Comparison of ENCODE assay signal across 12 cellular contexts in the genomic region with DNA sequence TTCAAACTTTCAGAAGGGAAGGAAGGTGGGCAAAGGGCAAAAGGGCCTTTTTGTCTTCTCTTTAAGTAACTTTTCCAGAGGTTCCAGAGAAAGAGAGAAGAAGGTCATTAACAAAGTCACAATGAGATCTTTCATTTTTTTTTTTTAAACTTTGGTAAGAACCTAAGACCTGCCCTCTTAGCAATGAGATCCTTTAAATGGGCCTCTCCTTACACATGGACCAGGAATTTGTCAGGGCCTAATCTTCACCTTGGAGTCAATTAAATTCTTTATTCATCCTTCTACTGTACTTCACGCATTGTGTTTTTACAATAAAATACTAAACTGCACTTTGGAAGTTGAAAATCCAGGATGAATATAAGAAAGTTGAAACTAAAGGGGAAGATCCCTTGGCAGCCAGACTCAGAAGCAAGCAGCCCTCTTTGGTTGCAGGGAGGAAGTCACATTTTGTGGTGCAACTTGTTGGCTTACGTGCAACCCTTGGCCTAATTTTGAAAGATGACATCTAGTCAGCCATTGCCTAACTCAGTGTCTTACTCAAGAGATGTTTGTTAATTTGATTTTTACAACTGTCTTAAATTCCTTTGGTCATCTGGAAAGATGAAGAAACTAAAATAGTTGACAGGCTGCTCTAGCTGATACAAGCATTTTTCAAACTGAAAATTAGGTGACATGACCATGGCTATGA. TPM values are rescaled to one million over a fixed set of nuclear protein-coding genes. Genes with fewer than 3 reads are reported as not detected.
DNase-seq lines count a peak whose midpoint lies in the region; ATAC-seq and TF ChIP-seq lines count a peak whose summit lies in the region.
"Had no signal": no experiment of that assay in that cellular context is flagged by ENCODE, and none has a peak within 500 bp of the region (broad histone marks: within the 10 kb centered on the region; RNA-seq: fewer than 3 reads in every experiment).

No MANE protein-coding gene starts in this region.

- 50 to 90% (median 89%) methylated on average over 2 of the region's 2 CpGs for WGBS in heart left ventricle, 4 donors

- H3K27me3 Mint-ChIP-seq in activated CD8-positive, alpha-beta T cell treated with anti-CD3 and anti-CD28 coated beads for 36 hours = peaks cover 10% of the 10 kb centered on the region

- H3K27ac ChIP-seq in heart left ventricle (peak overlapping the region in 1 of 12 donors; percentile 69), gastrocnemius medialis (peak overlapping the region; percentile 7 to 70 (median 50))

- CTCF ChIA-PET in activated CD8-positive, alpha-beta T cell treated with anti-CD3 and anti-CD28 coated beads for 36 hours (lab: Charles Lee) = no interaction called here

- H3K27me3 ChIP-seq in heart left ventricle (no peaks in the 10 kb centered on the region), gastrocnemius medialis (no peaks in the 10 kb centered on the region)

- peak; percentile 19 for DNase-seq in EL
- DNase-seq in OCI-M1 (lab: John Stamatoyannopoulos, UW) = peak; percentile 32
- DNase-seq in heart left ventricle = peak in 3 of 5 donors; percentile 22 to 46 (median 34)
- peak; percentile 38 to 72 for DNase-seq in gastrocnemius medialis
- no peak for DNase-seq in NCI-H1436 (lab: John Stamatoyannopoulos, UW)
- no peak for DNase-seq in NCI-H446 (lab: John Stamatoyannopoulos, UW)
- DNase-seq in OCI-M2 (lab: John Stamatoyannopoulos, UW; ENCODE audit: unreplicated experiment) = no peak
- DNase-seq in activated CD8-positive, alpha-beta T cell treated with anti-CD3 and anti-CD28 coated beads for 36 hours = no peak
- DNase-seq: activated CD8-positive, alpha-beta T cell treated with anti-CD3 and anti-CD28 coated beads, Interleukin-2, amount 10 ng/mL, durations not matched to agents 7 days and 5 days; SK-N-SH; stimulated activated naive CD4-positive, alpha-beta T cell had no signal

- ATAC-seq in heart left ventricle = peak in 3 of 4 donors; percentile 53 to 81 (median 66)
- ATAC-seq in gastrocnemius medialis = peak; percentile 98 to 100
- ATAC-seq in activated CD8-positive, alpha-beta T cell treated with anti-CD3 and anti-CD28 coated beads for 36 hours = no peak
- ATAC-seq: activated CD8-positive, alpha-beta T cell treated with anti-CD3 and anti-CD28 coated beads, Interleukin-2, amount 10 ng/mL, durations not matched to agents 7 days and 5 days had no signal

- no peaks in the 10 kb centered on the region for H3K9me3 ChIP-seq in heart left ventricle
- H3K9me3 ChIP-seq in gastrocnemius medialis = no peaks in the 10 kb centered on the region
- H3K9me3 ChIP-seq: Caco-2, SK-N-SH had no signal

- H3K36me3 ChIP-seq in heart left ventricle (no peaks in the 10 kb centered on the region), gastrocnemius medialis (no peaks in the 10 kb centered on the region)

- H3K4me3 Mint-ChIP-seq in activated CD8-positive, alpha-beta T cell treated with anti-CD3 and anti-CD28 coated beads for 36 hours = no peak overlapping the region
- H3K4me3 Mint-ChIP-seq: activated CD8-positive, alpha-beta T cell treated with anti-CD3 and anti-CD28 coated beads, Interleukin-2, amount 10 ng/mL, durations not matched to agents 7 days and 5 days had no signal

- POLR2A ChIA-PET in activated CD8-positive, alpha-beta T cell treated with anti-CD3 and anti-CD28 coated beads for 36 hours (lab: Charles Lee) = no interaction called here

- TF ChIP-seq POLR2A in heart left ventricle (IDR thresholded peaks at IDR 0.05) (no peak), gastrocnemius medialis (IDR thresholded peaks at IDR 0.05) (no peak)

- in situ Hi-C loops in gastrocnemius medialis (cut with MboI; ENCODE audit: low sequenced_read_pairs in 4 of 4) = no loop called here

- no peak overlapping the region for H3K27ac Mint-ChIP-seq in activated CD8-positive, alpha-beta T cell treated with anti-CD3 and anti-CD28 coated beads for 36 hours
- H3K27ac Mint-ChIP-seq: activated CD8-positive, alpha-beta T cell treated with anti-CD3 and anti-CD28 coated beads, Interleukin-2, amount 10 ng/mL, durations not matched to agents 7 days and 5 days had no signal

- H3K4me1 ChIP-seq in heart left ventricle (peaks cover 0 to 31% (median 0%) of the 10 kb centered on the region in 12 donors), gastrocnemius medialis (peaks cover 0 to 3% of the 10 kb centered on the region in 2 donors)
- H3K4me1 ChIP-seq: Caco-2 had no signal

- TF ChIP-seq CTCF in heart left ventricle (IDR thresholded peaks at IDR 0.05) (no peak), gastrocnemius medialis (IDR thresholded peaks at IDR 0.05 in 4 of 5, conservative IDR thresholded peaks at IDR 0.05 in 1 of 5) (no peak)
- no peak for TF ChIP-seq CTCF in activated CD8-positive, alpha-beta T cell treated with anti-CD3 and anti-CD28 coated beads for 36 hours (IDR thresholded peaks at IDR 0.05)

- no peaks in the 10 kb centered on the region for H3K4me1 Mint-ChIP-seq in activated CD8-positive, alpha-beta T cell treated with anti-CD3 and anti-CD28 coated beads for 36 hours (ENCODE audit: low read depth)

- intact Hi-C loops in heart left ventricle (cut with DNase I) (no loop called here), gastrocnemius medialis (cut with DNase I; ENCODE audit: low total_unique reads) (no loop called here)
- intact Hi-C loops in activated CD8-positive, alpha-beta T cell treated with anti-CD3 and anti-CD28 coated beads for 36 hours (cut with micrococcal nuclease) = no loop called here

- H3K36me3 Mint-ChIP-seq in activated CD8-positive, alpha-beta T cell treated with anti-CD3 and anti-CD28 coated beads for 36 hours (ENCODE audit: low read depth) = no peaks in the 10 kb centered on the region

- no peak overlapping the region for H3K4me3 ChIP-seq in heart left ventricle
- no peak overlapping the region for H3K4me3 ChIP-seq in gastrocnemius medialis

- H3K9me3 Mint-ChIP-seq in activated CD8-positive, alpha-beta T cell treated with anti-CD3 and anti-CD28 coated beads for 36 hours = no peaks in the 10 kb centered on the region

RNA-seq across cellular contexts. Expression of a gene that starts 11.9 kb away (rescaled TPM):
- total RNA-seq in heart left ventricle = 1 to 10 TPM; 3.3 to 5.9 (median 4.0) TPM
- 1 to 10 TPM; 1.0 to 2.8 TPM for polyA plus RNA-seq in heart left ventricle
- 10 to 100 TPM in 3 of 4 donors, 1 to 10 TPM in 1; 5.5 to 22.0 (median 12.3) TPM for total RNA-seq in gastrocnemius medialis
- total RNA-seq in activated CD8-positive, alpha-beta T cell treated with anti-CD3 and anti-CD28 coated beads for 36 hours = 1 to 10 TPM; 1.8 to 1.9 TPM

Comparison
In these comparisons a context has a peak if more than half of its experiments do, and no peak if none do; other contexts are left out.
1. DNase-seq: peak in EL (single experiment), OCI-M1 (single experiment), heart left ventricle (3 of 5) and gastrocnemius medialis (2 of 2); none in NCI-H1436 (single experiment), NCI-H446 (0 of 2), OCI-M2 (single experiment) and activated CD8-positive, alpha-beta T cell treated with anti-CD3 and anti-CD28 coated beads for 36 hours (single experiment).